In genomic region chr22:39343259-39344045, GRCh38 we compare ENCODE assay signal across 2 cellular contexts.
TF ChIP-seq lines count a peak whose summit lies in the region.

No MANE protein-coding gene starts in this region.

TF ChIP-seq in A549, 52 proteins besides CTCF, POLR2A, EP300 and RAD21:
- TF ChIP-seq SMC3 (IDR thresholded peaks at IDR 0.05) (0 out of 3 replicates have a peak, but pooled peaks have one; percentile 21), PHF8 (IDR thresholded peaks at IDR 0.05; ENCODE audit: borderline replicate concordance, low read depth) (no peak)

TF ChIP-seq in H1, 55 proteins besides CTCF, POLR2A, EP300 and RAD21:
- TF ChIP-seq BCL11A (IDR thresholded peaks at IDR 0.05; ENCODE audit: low read depth in 2 of 2, low read length in 2 of 2) (no peak), CEBPB (IDR thresholded peaks at IDR 0.05; ENCODE audit: low read depth, low read length) (no peak), GABPA (IDR thresholded peaks at IDR 0.05; ENCODE audit: borderline replicate concordance, insufficient read depth, low read length) (peak; percentile 31; the same call in 1 of the 2 replicates), MAX (IDR thresholded peaks at IDR 0.05) (no peak), TEAD4 (IDR thresholded peaks at IDR 0.05; ENCODE audit: low read depth, low read length) (peak; percentile 64), YY1 (IDR thresholded peaks at IDR 0.05; ENCODE audit: low read depth, low read length) (peak; percentile 49; the same call in 1 of the 2 replicates), CREB1 (IDR thresholded peaks at IDR 0.05) (no peak), HDAC2 (IDR thresholded peaks at IDR 0.05; ENCODE audit: borderline replicate concordance in 1 of 2, low read depth in 2 of 2, low read length in 2 of 2) (no peak), ASH2L (IDR thresholded peaks at IDR 0.05; ENCODE audit: low read length) (peak; percentile 19), CHD1 (IDR thresholded peaks at IDR 0.05; ENCODE audit: low read depth, low read length) (no peak), TAF7 (optimal IDR thresholded peaks at IDR 0.05; ENCODE audit: borderline replicate concordance, low read depth, low read length) (no peak), ATF2 (IDR thresholded peaks at IDR 0.05; ENCODE audit: low read length) (no peak)
